1 cellular context compared by ENCODE assay signal in the genomic region with DNA sequence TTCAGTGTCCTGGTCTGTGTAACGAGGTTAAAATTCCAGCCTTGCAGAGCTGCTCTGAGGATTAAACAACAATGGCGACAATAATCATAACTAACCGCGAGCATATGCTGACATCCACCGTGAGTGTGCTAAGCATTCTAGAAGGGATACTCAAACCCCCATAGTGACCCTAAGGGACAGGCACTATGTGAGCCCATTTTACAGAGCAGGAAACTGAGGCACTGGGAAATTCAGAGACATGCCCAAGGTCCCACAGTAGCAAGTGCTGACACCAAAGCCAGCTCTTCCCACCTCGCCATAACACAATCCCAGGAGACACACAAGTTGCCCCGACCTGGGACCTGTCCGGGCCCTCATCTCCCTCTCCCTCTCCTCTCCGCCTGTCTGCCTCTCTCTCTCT.
TF ChIP-seq lines count a peak whose summit lies in the region.

No MANE protein-coding gene starts in this region.

TF ChIP-seq in IMR-90, 13 proteins besides CTCF, POLR2A, EP300 and RAD21:
- TF ChIP-seq MXI1 (IDR thresholded peaks at IDR 0.05; ENCODE audit: borderline replicate concordance, low read depth, low read length) (no peak), CHD1 (IDR thresholded peaks at IDR 0.05; ENCODE audit: low read depth, low read length) (no peak), RCOR1 (IDR thresholded peaks at IDR 0.05; ENCODE audit: insufficient replicate concordance, low read length) (no peak)
